Comparison of ENCODE assay signal across 9 cellular contexts in the genomic region with DNA sequence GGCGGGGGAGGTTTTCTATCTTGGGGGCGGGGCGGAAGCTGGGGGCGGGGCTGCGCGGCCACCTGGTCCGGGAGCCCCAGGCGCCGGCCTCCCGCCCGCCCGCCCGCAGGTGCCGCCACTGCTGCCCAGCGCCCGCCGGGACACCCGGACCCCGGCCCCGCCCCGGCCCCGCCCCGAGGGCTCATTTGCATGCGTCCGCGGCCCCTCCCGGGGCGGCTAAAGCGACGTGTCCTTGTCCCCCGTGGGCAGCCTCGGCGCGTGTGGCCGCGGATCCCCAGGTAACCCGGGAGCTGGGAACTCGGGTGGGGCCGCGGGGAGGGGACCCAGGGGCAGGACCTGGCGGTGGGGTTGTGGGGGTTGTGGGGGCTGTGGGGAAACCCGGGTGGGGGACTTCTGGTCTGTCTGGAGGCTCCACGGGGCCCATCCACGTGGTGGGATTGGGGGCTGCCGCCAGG. TPM values are rescaled to one million over a fixed set of nuclear protein-coding genes. Genes with fewer than 3 reads are reported as not detected.
DNase-seq lines count a peak whose midpoint lies in the region; ATAC-seq, FAIRE-seq and TF ChIP-seq lines count a peak whose summit lies in the region.
"Had no signal": no experiment of that assay in that cellular context is flagged by ENCODE, and none has a peak within 500 bp of the region (broad histone marks: within the 10 kb centered on the region; RNA-seq: fewer than 3 reads in every experiment).

BHLHA15 (plus strand) TSS at position 219 of the 455 bp plus-strand sequence. CDS start 871 bp downstream, outside the sequence.

- POLR2A ChIA-PET in activated CD4-positive, alpha-beta memory T cell treated with anti-CD3 and anti-CD28 coated beads, Interleukin-2, amount 10 ng/mL, durations not matched to agents 7 days and 5 days (lab: Charles Lee) = no interaction called here

- H3K4me3 ChIP-seq in fibroblast of villous mesenchyme (ENCODE audit: low read depth, low read length) = peak within 1 kb of the TSS; percentile 52

- no peak within 1 kb of the TSS for H3K27ac Mint-ChIP-seq in activated CD4-positive, alpha-beta memory T cell treated with anti-CD3 and anti-CD28 coated beads, Interleukin-2, amount 10 ng/mL, durations not matched to agents 7 days and 5 days
- no peak within 1 kb of the TSS for H3K27ac Mint-ChIP-seq in progenitor cell of endocrine pancreas

- peaks cover 5% of the 10 kb centered on the region for H3K4me1 Mint-ChIP-seq in activated CD4-positive, alpha-beta memory T cell treated with anti-CD3 and anti-CD28 coated beads, Interleukin-2, amount 10 ng/mL, durations not matched to agents 7 days and 5 days
- peaks cover 6% of the 10 kb centered on the region for H3K4me1 Mint-ChIP-seq in progenitor cell of endocrine pancreas (ENCODE audit: low read depth)

- TF ChIP-seq CTCF in fibroblast of villous mesenchyme (IDR thresholded peaks at IDR 0.05; ENCODE audit: insufficient read depth, low read depth, low read length) = no peak
- TF ChIP-seq CTCF in progenitor cell of endocrine pancreas (IDR thresholded peaks at IDR 0.05; ENCODE audit: unreplicated experiment) = no peak

- peak; percentile 94 for DNase-seq in DMS53 (lab: John Stamatoyannopoulos, UW)
- peak; percentile 19 for DNase-seq in HTR-8/SVneo (ENCODE audit: insufficient read length, low spot score)
- DNase-seq in activated CD4-positive, alpha-beta memory T cell treated with anti-CD3 and anti-CD28 coated beads, Interleukin-2, amount 10 ng/mL, durations not matched to agents 7 days and 5 days = peak; percentile 33
- DNase-seq in fibroblast of villous mesenchyme (ENCODE audit: low read depth) = no peak
- DNase-seq in progenitor cell of endocrine pancreas (ENCODE audit: low spot score, unreplicated experiment) = no peak
- no peak for DNase-seq in GM19240 (ENCODE audit: insufficient read length, low spot score)
- DNase-seq in occipital lobe (lab: John Stamatoyannopoulos, UW) = no peak

- no peaks in the 10 kb centered on the region for H3K9me3 Mint-ChIP-seq in activated CD4-positive, alpha-beta memory T cell treated with anti-CD3 and anti-CD28 coated beads, Interleukin-2, amount 10 ng/mL, durations not matched to agents 7 days and 5 days
- H3K9me3 Mint-ChIP-seq in progenitor cell of endocrine pancreas (ENCODE audit: low read depth) = no peaks in the 10 kb centered on the region

- H3K36me3 Mint-ChIP-seq in activated CD4-positive, alpha-beta memory T cell treated with anti-CD3 and anti-CD28 coated beads, Interleukin-2, amount 10 ng/mL, durations not matched to agents 7 days and 5 days (ENCODE audit: low read depth) = peaks cover 1% of the 10 kb centered on the region
- peaks cover 5% of the 10 kb centered on the region for H3K36me3 Mint-ChIP-seq in progenitor cell of endocrine pancreas (ENCODE audit: insufficient read depth)

- no peak for FAIRE-seq in HTR-8/SVneo (lab: Jason Lieb, UNC)

- CTCF ChIA-PET in activated CD4-positive, alpha-beta memory T cell treated with anti-CD3 and anti-CD28 coated beads, Interleukin-2, amount 10 ng/mL, durations not matched to agents 7 days and 5 days (lab: Charles Lee) = no interaction called here

- H3K4me3 Mint-ChIP-seq in activated CD4-positive, alpha-beta memory T cell treated with anti-CD3 and anti-CD28 coated beads, Interleukin-2, amount 10 ng/mL, durations not matched to agents 7 days and 5 days = peak within 1 kb of the TSS; percentile 43
- H3K4me3 Mint-ChIP-seq in progenitor cell of endocrine pancreas (ENCODE audit: low read depth) = peak within 1 kb of the TSS; percentile 68

- no peaks in the 10 kb centered on the region for H3K27me3 Mint-ChIP-seq in activated CD4-positive, alpha-beta memory T cell treated with anti-CD3 and anti-CD28 coated beads, Interleukin-2, amount 10 ng/mL, durations not matched to agents 7 days and 5 days
- no peaks in the 10 kb centered on the region for H3K27me3 Mint-ChIP-seq in progenitor cell of endocrine pancreas

- no peak for ATAC-seq in GM18870 (IDR thresholded peaks at IDR 0.05; ENCODE audit: unreplicated experiment)

RNA-seq across cellular contexts. Expression of gene BHLHA15, which starts in this region (rescaled TPM):
- under 1 TPM; 0.43 TPM for total RNA-seq in activated CD4-positive, alpha-beta memory T cell treated with anti-CD3 and anti-CD28 coated beads, Interleukin-2, amount 10 ng/mL, durations not matched to agents 7 days and 5 days
- 1.3 TPM in 1 of 2 replicates, not detected in the other for total RNA-seq in fibroblast of villous mesenchyme
- total RNA-seq in progenitor cell of endocrine pancreas = 0.57 and 1.7 TPM in 2 replicates
- total RNA-seq in occipital lobe = 10.0 TPM
- total RNA-seq: mononuclear cell had no signal

Comparison
In these comparisons a context has a peak if more than half of its experiments do, and no peak if none do; other contexts are left out.
1. Peak in DNase-seq in activated CD4-positive, alpha-beta memory T cell treated with anti-CD3 and anti-CD28 coated beads, Interleukin-2, amount 10 ng/mL, durations not matched to agents 7 days and 5 days; RNA of the gene not detected or under 1 TPM.
2. DNase-seq: peak in DMS53 (single experiment) and HTR-8/SVneo (single experiment); none in fibroblast of villous mesenchyme (single experiment), progenitor cell of endocrine pancreas (single experiment), GM19240 (single experiment) and occipital lobe (single experiment).